In the genomic region with DNA sequence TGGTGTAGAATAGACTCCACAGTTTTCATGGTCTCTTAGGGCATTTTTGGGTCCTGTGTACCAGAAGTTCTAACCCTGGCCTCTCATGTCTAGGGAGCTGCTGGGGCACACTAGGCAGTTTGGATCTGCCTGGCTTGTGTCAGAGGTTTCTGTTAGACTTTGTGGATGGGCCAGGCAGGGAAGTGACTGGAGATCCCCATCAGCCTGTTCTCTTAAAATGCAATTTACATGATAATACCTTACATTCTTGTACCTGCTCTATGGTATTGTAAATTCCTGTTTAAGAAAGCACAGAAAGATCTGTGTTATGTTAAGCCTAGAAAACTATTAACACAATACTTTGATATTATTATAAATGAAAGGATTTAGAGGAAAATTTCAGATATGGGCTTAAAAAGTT, we compare ENCODE assay signal across 1 cellular context.
TF ChIP-seq lines count a peak whose summit lies in the region.

No MANE protein-coding gene starts in this region.

TF ChIP-seq in H1, 55 proteins besides CTCF, POLR2A, EP300 and RAD21:
- 0 out of 4 replicates have a peak, but pooled peaks of 1 of the 2 experiments have one; percentile 61 for TF ChIP-seq HDAC2 (IDR thresholded peaks at IDR 0.05; ENCODE audit: borderline replicate concordance in 1 of 2, low read depth in 2 of 2, low read length in 2 of 2)
- TF ChIP-seq TEAD4 (IDR thresholded peaks at IDR 0.05; ENCODE audit: low read depth, low read length) = peak; percentile 73; the same call in 1 of the 2 replicates
- no peak for TF ChIP-seq POLR2AphosphoS5 (IDR thresholded peaks at IDR 0.05; ENCODE audit: low read depth, low read length)
- TF ChIP-seq EGR1 (IDR thresholded peaks at IDR 0.05; ENCODE audit: borderline replicate concordance, low read depth, low read length) = no peak
- peak; percentile 51 for TF ChIP-seq NANOG (IDR thresholded peaks at IDR 0.05; ENCODE audit: insufficient read depth, low read depth, low read length, poor library complexity, severe bottlenecking)
- TF ChIP-seq EZH2 (IDR thresholded peaks at IDR 0.05; ENCODE audit: low read depth, low read length, severe bottlenecking) = no peak
- no peak for TF ChIP-seq JUND (IDR thresholded peaks at IDR 0.05; ENCODE audit: low read length)
- TF ChIP-seq TAF1 (IDR thresholded peaks at IDR 0.05; ENCODE audit: low read depth, low read length) = peak; percentile 56; the same call in 1 of the 2 replicates
- peak; percentile 90; the same call in 1 of the 2 replicates for TF ChIP-seq POU5F1 (IDR thresholded peaks at IDR 0.05; ENCODE audit: low read depth, low read length)
- TF ChIP-seq SP1 (IDR thresholded peaks at IDR 0.05; ENCODE audit: low read depth, low read length) = peak; percentile 64
- no peak for TF ChIP-seq BCL11A (IDR thresholded peaks at IDR 0.05; ENCODE audit: low read depth in 2 of 2, low read length in 2 of 2)
- TF ChIP-seq, protein P1, sequence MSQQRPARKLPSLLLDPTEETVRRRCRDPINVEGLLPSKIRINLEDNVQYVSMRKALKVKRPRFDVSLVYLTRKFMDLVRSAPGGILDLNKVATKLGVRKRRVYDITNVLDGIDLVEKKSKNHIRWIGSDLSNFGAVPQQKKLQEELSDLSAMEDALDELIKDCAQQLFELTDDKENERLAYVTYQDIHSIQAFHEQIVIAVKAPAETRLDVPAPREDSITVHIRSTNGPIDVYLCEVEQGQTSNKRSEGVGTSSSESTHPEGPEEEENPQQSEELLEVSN (IDR thresholded peaks at IDR 0.05) = no peak
